8 cellular contexts compared by ENCODE assay signal in the genomic region with DNA sequence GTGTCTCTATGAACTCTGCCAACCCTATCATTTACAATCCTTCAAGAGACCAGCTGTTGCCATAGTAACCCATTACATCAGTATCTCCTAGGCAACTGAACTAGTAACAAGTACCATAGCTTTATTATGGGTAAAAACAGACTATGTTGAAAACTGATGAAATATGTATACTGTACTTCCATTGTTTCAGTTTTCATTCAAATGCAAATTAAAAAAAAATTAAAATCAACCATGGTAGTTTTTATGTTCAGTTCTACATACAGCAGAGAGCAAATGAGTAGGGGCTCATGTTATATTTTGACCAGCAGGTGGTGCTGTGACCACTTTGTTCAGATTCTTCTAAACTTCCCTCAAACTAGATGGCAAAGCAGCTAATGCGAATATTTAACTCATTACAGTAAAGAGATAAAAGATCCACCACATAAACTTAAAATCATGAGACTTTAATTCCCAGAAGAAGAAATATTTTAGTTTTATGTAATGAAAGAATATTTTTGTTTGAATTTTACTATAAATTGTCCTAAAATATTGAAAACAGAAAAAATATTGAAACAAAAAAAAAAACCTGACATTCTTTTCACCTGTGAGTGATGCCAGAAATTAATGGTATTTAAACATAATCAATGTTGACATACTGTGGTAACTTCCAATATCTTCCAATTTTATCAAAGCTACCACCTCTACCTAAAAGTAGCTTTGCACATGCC.
A peak's percentile ranks its signal among the peaks of the same experiment; 100 is the strongest.
DNase-seq lines count a peak whose midpoint lies in the region; ATAC-seq, FAIRE-seq and TF ChIP-seq lines count a peak whose summit lies in the region.

No MANE protein-coding gene starts in this region.

- no peak overlapping the region for H3K4me3 Mint-ChIP-seq in T-cell

- ATAC-seq in HG02798 (IDR thresholded peaks at IDR 0.05; ENCODE audit: poor library complexity, unreplicated experiment), result peak; percentile 37
- ATAC-seq in T-cell (replicated peaks in 1 of 4), result peak; percentile 54 to 79 (median 59)
- peak; percentile 46 for ATAC-seq in GM12878
- ATAC-seq in HG03045 (IDR thresholded peaks at IDR 0.05; ENCODE audit: unreplicated experiment), result no peak

- RAD21 ChIA-PET in GM12878 (lab: Charles Lee; ENCODE audit: unreplicated experiment), result interaction anchor here (0.6 to 24.9 kb wide), 62 partner anchors 11 to 1801 kb away, joined by 3 to 594 read pairs (median 6); a partner anchor contains a TSS

- H2AFZ ChIP-seq in GM12878 (ENCODE audit: control insufficient read depth, low read depth, low read length), result no peak overlapping the region

- no peaks in the 10 kb centered on the region for H3K9me3 ChIP-seq in GM12878 (replicated peaks; ENCODE audit: control insufficient read depth, insufficient read depth, low read length)
- no peaks in the 10 kb centered on the region for H3K9me3 ChIP-seq in iPS DF 6.9 (ENCODE audit: control insufficient read depth, insufficient read depth, low read length)

- peaks cover 5% of the 10 kb centered on the region for H3K36me3 ChIP-seq in GM06990 (ENCODE audit: control insufficient read depth, insufficient read depth, low read length)
- H3K36me3 ChIP-seq in GM12878 (ENCODE audit: control insufficient read depth in 2 of 2, insufficient read depth in 2 of 2, low read length in 1 of 2), result peaks cover 1 to 25% of the 10 kb centered on the region in 2 experiments
- no peaks in the 10 kb centered on the region for H3K36me3 ChIP-seq in iPS DF 6.9 (ENCODE audit: control insufficient read depth, insufficient read depth, low read length)

- H3K4me2 ChIP-seq in GM12878 (ENCODE audit: control insufficient read depth, insufficient read depth), result no peak overlapping the region

- H3K27me3 Mint-ChIP-seq in T-cell, result peaks cover 4 to 9% of the 10 kb centered on the region in 2 donors

- TF ChIP-seq CTCF in GM06990 (IDR thresholded peaks at IDR 0.05; ENCODE audit: insufficient read depth, low read length, poor library complexity, severe bottlenecking), result peak; percentile 54
- TF ChIP-seq CTCF in GM12878 (IDR thresholded peaks at IDR 0.05 in 2 of 3, conservative IDR thresholded peaks at IDR 0.05 in 1 of 3; ENCODE audit: control insufficient read depth in 2 of 3, extremely low read depth in 1 of 3, insufficient read depth in 1 of 3, low read depth in 3 of 3, low read length in 3 of 3), result peak; percentile 54 to 77 (median 58); a peak in 5 of 6 replicates

- 9% methylated on average over 1 of the region's 1 CpG for WGBS in GM12878 (ENCODE audit: insufficient coverage, insufficient replicate concordance, low lambda C conversion rate, missing lambda C conversion rate)
- WGBS in iPS DF 6.9 (ENCODE audit: insufficient coverage, insufficient read length), result no CpG with 5 or more reads among the region's 1 CpG

- TF ChIP-seq POLR2A in GM12878 (IDR thresholded peaks at IDR 0.05; ENCODE audit: low read depth, low read length), result no peak

- TF ChIP-seq EP300 in GM12878 (IDR thresholded peaks at IDR 0.05; ENCODE audit: borderline replicate concordance in 1 of 2, control insufficient read depth in 1 of 2, low read depth in 2 of 2, low read length in 2 of 2), result no peak

- peak; percentile 85 for TF ChIP-seq RAD21 in GM12878 (IDR thresholded peaks at IDR 0.05; ENCODE audit: insufficient read depth, low read depth, low read length)

- H3K36me3 Mint-ChIP-seq in T-cell, result no peaks in the 10 kb centered on the region

- H3K79me2 ChIP-seq in GM12878 (ENCODE audit: control insufficient read depth, insufficient read depth, low read length), result peaks cover 41% of the 10 kb centered on the region

- CTCF ChIA-PET in T-cell (lab: Charles Lee), result interaction anchor here (0.6 to 4.0 kb wide), 28 partner anchors 8 to 1803 kb away, joined by 3 to 40 read pairs (median 4); a partner anchor contains a TSS
- CTCF ChIA-PET in GM12878 (lab: Yijun Ruan, JAX), result interaction anchor here (0.6 to 8.1 kb wide), 62 partner anchors 11 to 1705 kb away, joined by 3 to 114 read pairs (median 5); a partner anchor contains a TSS

- H3K4me1 Mint-ChIP-seq in T-cell, result peaks cover 4 to 7% (median 6%) of the 10 kb centered on the region in 3 donors

- in situ Hi-C loops in GM12878 (cut with MboI), result loop anchor here (5.0 to 10.0 kb wide), 5 partner anchors 95 to 1285 kb away; no protein-coding TSS in a partner anchor

- SMC1A ChIA-PET in GM12878 (lab: Charles Lee; ENCODE audit: uncharacterized antibody, unreplicated experiment), result interaction anchor here (0.6 to 22.4 kb wide), 61 partner anchors 9 to 1657 kb away, joined by 3 to 591 read pairs (median 6); a partner anchor contains a TSS

- H3K4me1 ChIP-seq in GM12878 (ENCODE audit: control insufficient read depth, insufficient read depth, low read length) (peaks cover 35% of the 10 kb centered on the region), iPS DF 6.9 (ENCODE audit: control insufficient read depth, insufficient read depth, low read length) (no peaks in the 10 kb centered on the region)

- POLR2A ChIA-PET in T-cell (lab: Charles Lee) (interaction anchor here in 1 of 2 donors (0.6 kb wide), 2 partner anchors 874 to 1703 kb away, joined by 3 to 4 read pairs; no protein-coding TSS in a partner anchor), GM12878 (lab: Charles Lee) (interaction anchor here (0.7 to 2.0 kb wide), 8 partner anchors 13 to 1000 kb away, joined by 3 to 9 read pairs (median 3); no protein-coding TSS in a partner anchor)

- no peaks in the 10 kb centered on the region for H4K20me1 ChIP-seq in GM12878 (ENCODE audit: control insufficient read depth, insufficient read depth)

- H3K27ac ChIP-seq in GM12878 (ENCODE audit: control insufficient read depth, insufficient read depth), result peak overlapping the region; percentile 100; the same call in 1 of the 2 replicates
- no peak overlapping the region for H3K27ac ChIP-seq in iPS DF 6.9 (ENCODE audit: low read length)

- intact Hi-C loops in GM12878 (cut with micrococcal nuclease; ENCODE audit: unreplicated experiment), result loop anchor here (2.0 to 10.0 kb wide), 8 partner anchors 343 to 1668 kb away; no protein-coding TSS in a partner anchor

- H3K27me3 ChIP-seq in GM06990 (replicated peaks; ENCODE audit: control insufficient read depth, insufficient read depth, low read length) (no peaks in the 10 kb centered on the region), GM12878 (replicated peaks in 1 of 2; ENCODE audit: control insufficient read depth in 2 of 2, insufficient read depth in 2 of 2, low read length in 1 of 2) (no peaks in the 10 kb centered on the region), iPS DF 6.9 (ENCODE audit: control insufficient read depth, insufficient read depth, low read length) (no peaks in the 10 kb centered on the region)

- DNase-seq in GM06990 (ENCODE audit: extremely low read depth, insufficient read length) (peak; percentile 43), NCI-H146 (lab: John Stamatoyannopoulos, UW) (peak; percentile 70), T-cell (peak in 30 of 34 experiments; percentile 9 to 57 (median 34)), GM12878 (ENCODE audit: low read depth, low spot score) (peak; percentile 73), iPS DF 6.9 (ENCODE audit: low read depth, low spot score) (peak; percentile 71)
- DNase-seq in stimulated activated CD4-positive, alpha-beta T cell treated with anti-CD3 and anti-CD28 coated beads, Interleukin-12 subunit alpha, Interleukin-12 subunit beta, amount 100 ng/mL, for 48 hours (ENCODE audit: low read depth in 2 of 3, low spot score in 1 of 3), result peak; percentile 10 to 43 (median 32)

- no peak overlapping the region for H3K4me3 ChIP-seq in GM06990 (replicated peaks; ENCODE audit: low read depth, low read length)
- no peak overlapping the region for H3K4me3 ChIP-seq in GM12878
- H3K4me3 ChIP-seq in iPS DF 6.9 (ENCODE audit: low read length), result no peak overlapping the region

- peak; percentile 78 for FAIRE-seq in GM12878 (lab: Jason Lieb, UNC)

- H3K9ac ChIP-seq in GM12878 (ENCODE audit: control insufficient read depth, insufficient read depth, low read length), result no peak overlapping the region

- H3K27ac Mint-ChIP-seq in T-cell, result no peak overlapping the region

- no TSS peak for BruUV-seq in GM12878 (replicated peaks; lab: Mats Ljungman, UMichigan)

- H3K9me3 Mint-ChIP-seq in T-cell, result no peaks in the 10 kb centered on the region

TF ChIP-seq in GM12878, 131 proteins besides CTCF, POLR2A, EP300 and RAD21 (continues in another document):
- TF ChIP-seq, protein P1, sequence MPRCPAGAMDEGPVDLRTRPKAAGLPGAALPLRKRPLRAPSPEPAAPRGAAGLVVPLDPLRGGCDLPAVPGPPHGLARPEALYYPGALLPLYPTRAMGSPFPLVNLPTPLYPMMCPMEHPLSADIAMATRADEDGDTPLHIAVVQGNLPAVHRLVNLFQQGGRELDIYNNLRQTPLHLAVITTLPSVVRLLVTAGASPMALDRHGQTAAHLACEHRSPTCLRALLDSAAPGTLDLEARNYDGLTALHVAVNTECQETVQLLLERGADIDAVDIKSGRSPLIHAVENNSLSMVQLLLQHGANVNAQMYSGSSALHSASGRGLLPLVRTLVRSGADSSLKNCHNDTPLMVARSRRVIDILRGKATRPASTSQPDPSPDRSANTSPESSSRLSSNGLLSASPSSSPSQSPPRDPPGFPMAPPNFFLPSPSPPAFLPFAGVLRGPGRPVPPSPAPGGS (IDR thresholded peaks at IDR 0.05; ENCODE audit: borderline replicate concordance, insufficient read depth, low read depth, low read length, poor library complexity, severe bottlenecking), result no peak
- TF ChIP-seq, protein P2, sequence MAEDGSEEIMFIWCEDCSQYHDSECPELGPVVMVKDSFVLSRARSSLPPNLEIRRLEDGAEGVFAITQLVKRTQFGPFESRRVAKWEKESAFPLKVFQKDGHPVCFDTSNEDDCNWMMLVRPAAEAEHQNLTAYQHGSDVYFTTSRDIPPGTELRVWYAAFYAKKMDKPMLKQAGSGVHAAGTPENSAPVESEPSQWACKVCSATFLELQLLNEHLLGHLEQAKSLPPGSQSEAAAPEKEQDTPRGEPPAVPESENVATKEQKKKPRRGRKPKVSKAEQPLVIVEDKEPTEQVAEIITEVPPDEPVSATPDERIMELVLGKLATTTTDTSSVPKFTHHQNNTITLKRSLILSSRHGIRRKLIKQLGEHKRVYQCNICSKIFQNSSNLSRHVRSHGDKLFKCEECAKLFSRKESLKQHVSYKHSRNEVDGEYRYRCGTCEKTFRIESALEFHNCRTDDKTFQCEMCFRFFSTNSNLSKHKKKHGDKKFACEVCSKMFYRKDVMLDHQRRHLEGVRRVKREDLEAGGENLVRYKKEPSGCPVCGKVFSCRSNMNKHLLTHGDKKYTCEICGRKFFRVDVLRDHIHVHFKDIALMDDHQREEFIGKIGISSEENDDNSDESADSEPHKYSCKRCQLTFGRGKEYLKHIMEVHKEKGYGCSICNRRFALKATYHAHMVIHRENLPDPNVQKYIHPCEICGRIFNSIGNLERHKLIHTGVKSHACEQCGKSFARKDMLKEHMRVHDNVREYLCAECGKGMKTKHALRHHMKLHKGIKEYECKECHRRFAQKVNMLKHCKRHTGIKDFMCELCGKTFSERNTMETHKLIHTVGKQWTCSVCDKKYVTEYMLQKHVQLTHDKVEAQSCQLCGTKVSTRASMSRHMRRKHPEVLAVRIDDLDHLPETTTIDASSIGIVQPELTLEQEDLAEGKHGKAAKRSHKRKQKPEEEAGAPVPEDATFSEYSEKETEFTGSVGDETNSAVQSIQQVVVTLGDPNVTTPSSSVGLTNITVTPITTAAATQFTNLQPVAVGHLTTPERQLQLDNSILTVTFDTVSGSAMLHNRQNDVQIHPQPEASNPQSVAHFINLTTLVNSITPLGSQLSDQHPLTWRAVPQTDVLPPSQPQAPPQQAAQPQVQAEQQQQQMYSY (CRISPR knock-in tag; IDR thresholded peaks at IDR 0.05), result no peak
- TF ChIP-seq SMC3 (IDR thresholded peaks at IDR 0.05; ENCODE audit: borderline replicate concordance, low read length), result peak; percentile 82
